ENCODE assay signal across 8 cellular contexts in the genomic region with DNA sequence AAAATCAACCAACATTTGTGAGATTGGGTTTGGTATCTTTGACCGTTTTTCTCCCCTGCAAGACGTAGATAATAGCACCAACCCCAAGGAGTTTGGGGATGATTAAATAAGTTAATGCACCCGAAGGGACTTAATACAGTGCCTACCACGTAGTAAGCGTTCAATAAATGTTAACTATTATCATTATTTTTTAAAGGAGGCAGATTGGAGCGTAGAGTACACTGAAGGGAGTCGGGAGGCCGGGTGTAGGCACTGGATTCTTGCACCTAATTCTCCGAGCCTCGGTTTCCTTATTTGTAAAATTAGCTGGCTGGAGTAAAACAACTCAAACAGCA. TPM values are rescaled to one million over a fixed set of nuclear protein-coding genes. Genes with fewer than 3 reads are reported as not detected.
DNase-seq lines count a peak whose midpoint lies in the region; TF ChIP-seq lines count a peak whose summit lies in the region.

No MANE protein-coding gene starts in this region.

- H3K27me3 Mint-ChIP-seq in osteocyte (ENCODE audit: unreplicated experiment), result no peaks in the 10 kb centered on the region

- H4K20me1 ChIP-seq in DOHH2 (ENCODE audit: control insufficient read depth, insufficient read depth, low read depth, low read length) (peaks cover 11% of the 10 kb centered on the region), OCI-LY1 (ENCODE audit: insufficient read depth, low read length) (no peaks in the 10 kb centered on the region)

- H3K27ac ChIP-seq in DOHH2 (ENCODE audit: low read depth, low read length) (peak overlapping the region; percentile 40; the same call in 1 of the 2 replicates), OCI-LY1 (ENCODE audit: low read depth, low read length, poor library complexity, severe bottlenecking) (peak overlapping the region; percentile 44)

- H3K4me3 Mint-ChIP-seq in osteocyte (ENCODE audit: unreplicated experiment), result peak overlapping the region; percentile 99

- H3K36me3 ChIP-seq in DOHH2 (ENCODE audit: control insufficient read depth, low read length) (peaks cover 5% of the 10 kb centered on the region), OCI-LY1 (ENCODE audit: insufficient read depth, low read length) (no peaks in the 10 kb centered on the region)

- H3K4me3 ChIP-seq in DOHH2 (ENCODE audit: low read length), result peak overlapping the region; percentile 90
- peak overlapping the region; percentile 97 for H3K4me3 ChIP-seq in OCI-LY1 (ENCODE audit: low read depth, low read length, poor library complexity, severe bottlenecking)
- H3K4me3 ChIP-seq in epithelial cell of esophagus (ENCODE audit: low read length), result peak overlapping the region; percentile 91

- H3K9ac ChIP-seq in OCI-LY1 (ENCODE audit: low read length), result peak overlapping the region; percentile 92

- H3K9me3 Mint-ChIP-seq in osteocyte (ENCODE audit: unreplicated experiment), result no peaks in the 10 kb centered on the region

- no peak for TF ChIP-seq CTCF in DOHH2 (IDR thresholded peaks at IDR 0.05; ENCODE audit: low read depth, low read length, poor library complexity, severe bottlenecking)
- TF ChIP-seq CTCF in OCI-LY1 (IDR thresholded peaks at IDR 0.05; ENCODE audit: low read length), result no peak
- TF ChIP-seq CTCF in epithelial cell of esophagus (IDR thresholded peaks at IDR 0.05; ENCODE audit: insufficient read depth, low read depth, low read length, missing control alignments), result no peak
- TF ChIP-seq CTCF in osteocyte (IDR thresholded peaks at IDR 0.05), result no peak

- peak overlapping the region; percentile 89 for H3K4me2 ChIP-seq in DOHH2 (ENCODE audit: low read length)
- peak overlapping the region; percentile 99 for H3K4me2 ChIP-seq in OCI-LY1 (ENCODE audit: low read length)

- peak overlapping the region; percentile 96 for H2AFZ ChIP-seq in OCI-LY1 (ENCODE audit: low read length)

- H3K9me2 ChIP-seq in DOHH2 (replicated peaks; ENCODE audit: control insufficient read depth, low read length), result no peaks in the 10 kb centered on the region
- H3K9me2 ChIP-seq in OCI-LY1 (ENCODE audit: low read depth, low read length), result no peaks in the 10 kb centered on the region

- H3K79me2 ChIP-seq in DOHH2 (ENCODE audit: control insufficient read depth, low read length) (peaks cover 47% of the 10 kb centered on the region), OCI-LY1 (ENCODE audit: insufficient read depth, low read length) (peaks cover 41% of the 10 kb centered on the region)

- H3K36me3 Mint-ChIP-seq in osteocyte (ENCODE audit: unreplicated experiment), result no peaks in the 10 kb centered on the region

- H3F3A ChIP-seq in DOHH2 (ENCODE audit: control insufficient read depth, insufficient read depth), result peaks cover 3% of the 10 kb centered on the region; the same call in 1 of the 2 replicates
- H3F3A ChIP-seq in OCI-LY1 (ENCODE audit: insufficient read depth, low read length), result no peaks in the 10 kb centered on the region

- no peaks in the 10 kb centered on the region for H3K9me3 ChIP-seq in DOHH2 (ENCODE audit: control insufficient read depth, insufficient read depth, low read length)
- no peaks in the 10 kb centered on the region for H3K9me3 ChIP-seq in OCI-LY1 (ENCODE audit: low read length)

- H3K27ac Mint-ChIP-seq in osteocyte (ENCODE audit: unreplicated experiment), result peak overlapping the region; percentile 100

- H3K27me3 ChIP-seq in DOHH2 (ENCODE audit: control insufficient read depth, low read length), result no peaks in the 10 kb centered on the region
- H3K27me3 ChIP-seq in OCI-LY1 (ENCODE audit: insufficient read depth, low read length), result no peaks in the 10 kb centered on the region

- no peak for DNase-seq in epithelial cell of esophagus (ENCODE audit: low read depth)
- no peak for DNase-seq in osteocyte (ENCODE audit: extremely low spot score, unreplicated experiment)
- no peak for DNase-seq in NCI-H524 treated with DMSO at 0.1 percent for 48 hours (lab: John Stamatoyannopoulos, UW)
- no peak for DNase-seq in DMS153 treated with DMSO at 0.1 percent for 48 hours (lab: John Stamatoyannopoulos, UW; ENCODE audit: unreplicated experiment)
- no peak for DNase-seq in HuH-7.5 (ENCODE audit: low spot score)
- no peak for DNase-seq in AML-193 (lab: John Stamatoyannopoulos, UW)

- H3K4me1 ChIP-seq in DOHH2 (ENCODE audit: control insufficient read depth, low read length) (peaks cover 40% of the 10 kb centered on the region), OCI-LY1 (ENCODE audit: insufficient read depth, low read length, severe bottlenecking) (peaks cover 49% of the 10 kb centered on the region)

- peaks cover 52% of the 10 kb centered on the region for H3K4me1 Mint-ChIP-seq in osteocyte (ENCODE audit: unreplicated experiment)

RNA-seq across cellular contexts. Expression of gene FRS2, which starts 0.4 kb away (rescaled TPM):
- total RNA-seq in osteocyte, result 45.5 and 48.0 TPM in 2 replicates
